8 cellular contexts compared by ENCODE assay signal in the genomic region with DNA sequence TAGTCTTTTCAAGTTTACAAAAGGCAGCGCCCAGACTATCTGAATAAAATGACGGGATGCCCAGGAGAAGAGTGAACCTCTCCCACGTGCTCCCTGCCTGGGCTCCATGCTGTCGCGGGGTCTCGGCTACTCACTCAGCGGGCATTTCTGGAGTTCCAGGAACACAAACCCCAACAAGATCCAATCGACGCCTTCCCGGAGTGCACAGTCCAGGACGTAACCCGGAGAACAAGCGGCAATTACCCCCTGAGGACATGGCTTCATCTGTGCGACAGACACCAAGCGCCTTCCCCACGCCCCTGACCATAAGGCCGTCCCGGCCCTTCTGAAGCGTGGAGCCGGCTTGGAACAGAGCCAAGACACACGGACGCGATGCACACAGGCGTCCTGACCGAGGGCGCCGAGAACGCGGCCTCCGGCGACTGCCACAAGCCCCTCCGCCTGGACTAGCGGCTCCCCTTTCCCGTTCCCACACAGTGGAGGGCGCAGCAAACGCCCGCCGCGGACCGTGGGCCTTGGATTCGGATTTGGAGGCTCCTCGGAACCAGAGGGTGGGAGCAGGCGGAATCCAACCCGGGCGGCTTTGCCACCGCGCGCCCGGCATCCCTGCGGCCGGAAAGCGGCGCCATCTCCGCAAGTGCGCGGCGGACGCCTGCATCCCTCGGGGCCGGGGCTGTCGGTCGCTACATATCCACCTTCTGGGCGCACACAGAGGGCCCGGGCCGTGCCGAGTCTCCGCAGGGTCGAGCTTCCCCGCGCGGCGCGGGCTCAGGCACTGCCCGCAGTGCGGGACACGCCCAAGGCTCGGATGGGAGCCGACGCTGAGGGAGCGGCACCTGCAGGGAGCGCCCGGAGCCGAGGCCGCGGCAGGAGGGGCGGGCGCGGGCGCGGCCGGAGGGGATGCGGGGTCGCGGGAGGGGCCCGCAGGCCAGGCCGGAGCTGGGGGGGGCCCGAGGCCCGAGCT. TPM values are rescaled to one million over a fixed set of nuclear protein-coding genes. Genes with fewer than 3 reads are reported as not detected.
DNase-seq lines count a peak whose midpoint lies in the region; ATAC-seq and TF ChIP-seq lines count a peak whose summit lies in the region.

No MANE protein-coding gene starts in this region.

- no peaks in the 10 kb centered on the region for H3K36me3 Mint-ChIP-seq in naive B cell

- H3K4me3 Mint-ChIP-seq in naive B cell: peak overlapping the region; percentile 77 to 93 (median 84)

- H3K4me1 Mint-ChIP-seq in naive B cell: peaks cover 9 to 13% (median 10%) of the 10 kb centered on the region in 3 donors

- peaks cover 5 to 23% (median 9%) of the 10 kb centered on the region in 3 donors for H3K27me3 Mint-ChIP-seq in naive B cell

- peak overlapping the region in 1 of 6 donors; percentile 54 for H3K27ac Mint-ChIP-seq in naive B cell

- H3K9me3 Mint-ChIP-seq in naive B cell: no peaks in the 10 kb centered on the region

- no peak for TF ChIP-seq CTCF in thoracic aorta (IDR thresholded peaks at IDR 0.05)

- peak overlapping the region; percentile 64 to 68 for H3K4me3 ChIP-seq in esophagus (ENCODE audit: low read depth in 1 of 2, low read length in 2 of 2)
- H3K4me3 ChIP-seq in thoracic aorta: peak overlapping the region; percentile 94

- H3K27ac ChIP-seq in esophagus (ENCODE audit: low read depth in 2 of 2, low read length in 1 of 2) (peak overlapping the region in 1 of 2 donors; percentile 26), thoracic aorta (peak overlapping the region; percentile 16 to 27)

- DNase-seq in NCI-H526 (lab: John Stamatoyannopoulos, UW) (peak; percentile 12 to 58), NCI-H526 treated with DMSO at 0.1 percent for 48 hours (lab: John Stamatoyannopoulos, UW) (no peak), NCI-H2227 treated with DMSO at 0.1 percent for 48 hours (lab: John Stamatoyannopoulos, UW) (peak; percentile 62), naive B cell (peak; percentile 26), thoracic aorta (ENCODE audit: low spot score) (no peak)
- peak; percentile 14 to 38 (median 24) for DNase-seq in activated CD8-positive, alpha-beta memory T cell treated with anti-CD3 and anti-CD28 coated beads for 48 hours (ENCODE audit: low read depth in 2 of 3, low spot score in 2 of 3)

- WGBS in esophagus, 2 donors: 5% methylated on average over 88 to 98 of the region's 98 CpGs

- H3K27me3 ChIP-seq in esophagus (ENCODE audit: control insufficient read depth in 1 of 2, insufficient read depth in 2 of 2, low read length in 2 of 2) (peaks cover 0 to 4% of the 10 kb centered on the region in 2 donors), thoracic aorta (replicated peaks; ENCODE audit: insufficient read depth) (no peaks in the 10 kb centered on the region)

- H3K36me3 ChIP-seq in esophagus (ENCODE audit: control insufficient read depth in 2 of 2, insufficient read depth in 2 of 2, low read length in 1 of 2): no peaks in the 10 kb centered on the region
- no peaks in the 10 kb centered on the region for H3K36me3 ChIP-seq in thoracic aorta

- H3K9me3 ChIP-seq in esophagus (ENCODE audit: control insufficient read depth in 2 of 2, insufficient read depth in 1 of 2, low read depth in 1 of 2, low read length in 1 of 2) (peaks cover 4% of the 10 kb centered on the region in 2 donors), thoracic aorta (no peaks in the 10 kb centered on the region)

- ATAC-seq in HG02759 (IDR thresholded peaks at IDR 0.05; ENCODE audit: unreplicated experiment): peak; percentile 38
- ATAC-seq in naive B cell (ENCODE audit: low read depth in 2 of 2): peak; percentile 29 to 32
- no peak for ATAC-seq in thoracic aorta (ENCODE audit: insufficient number of reproducible peaks, low FRiP score, low read depth)

- H3K4me1 ChIP-seq in esophagus (ENCODE audit: control insufficient read depth in 2 of 2, insufficient read depth in 2 of 2, low read length in 1 of 2): peaks cover 4 to 11% of the 10 kb centered on the region in 2 donors
- peaks cover 2 to 15% of the 10 kb centered on the region in 2 donors for H3K4me1 ChIP-seq in thoracic aorta (ENCODE audit: control insufficient read depth in 1 of 2, low read depth in 2 of 2)

RNA-seq across cellular contexts. Expression of a gene that starts 0.7 kb away (rescaled TPM):
- 1 to 10 TPM; 1.4 to 1.7 TPM for polyA plus RNA-seq in esophagus
- 1 to 10 TPM in 2 of 6 donors, under 1 TPM in 3, not detected in 1; 0.54 to 1.8 (median 0.98) TPM for polyA plus RNA-seq in naive B cell (ENCODE audit: low read depth in 6 of 6)
- 10 to 100 TPM; 16.4 to 25.2 TPM for total RNA-seq in thoracic aorta

Comparison
In these comparisons a context has a peak if more than half of its experiments do, and no peak if none do; other contexts are left out.
1. DNase-seq: peak in NCI-H526 (2 of 2), NCI-H2227 treated with DMSO at 0.1 percent for 48 hours (single experiment), activated CD8-positive, alpha-beta memory T cell treated with anti-CD3 and anti-CD28 coated beads for 48 hours (3 of 3) and naive B cell (single experiment); none in NCI-H526 treated with DMSO at 0.1 percent for 48 hours (single experiment) and thoracic aorta (single experiment).